ENCODE assay signal across 11 cellular contexts in the genomic region with DNA sequence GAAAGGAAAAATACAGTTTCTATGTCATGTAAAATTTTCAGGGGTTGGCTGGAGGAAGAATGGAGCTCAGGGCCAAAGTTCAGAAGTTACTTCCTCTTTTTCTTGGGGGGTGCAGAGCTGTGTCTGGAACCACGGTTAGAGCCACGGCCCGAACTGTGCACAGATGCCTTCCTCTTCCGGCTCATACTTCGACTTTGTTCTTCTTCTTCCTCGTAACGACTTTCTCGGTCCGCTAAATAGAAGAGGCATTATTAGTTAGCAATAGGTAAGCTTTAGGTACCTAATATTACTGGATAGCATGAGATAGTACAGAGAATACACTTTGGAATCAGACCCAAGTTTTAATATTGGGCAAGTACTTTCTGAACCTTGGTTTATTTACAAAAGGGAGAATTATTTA. TPM values are rescaled to one million over a fixed set of nuclear protein-coding genes. Genes with fewer than 3 reads are reported as not detected.
DNase-seq lines count a peak whose midpoint lies in the region; ATAC-seq and TF ChIP-seq lines count a peak whose summit lies in the region.
"Had no signal": no experiment of that assay in that cellular context is flagged by ENCODE, and none has a peak within 500 bp of the region (broad histone marks: within the 10 kb centered on the region; RNA-seq: fewer than 3 reads in every experiment).

No MANE protein-coding gene starts in this region.

- in situ Hi-C loops in brain microvascular endothelial cell (cut with HindIII; ENCODE audit: low pct_ligation_motif_present, low sequenced_read_pairs), result no loop called here

- H3K27me3 ChIP-seq in brain microvascular endothelial cell (replicated peaks), result no peaks in the 10 kb centered on the region

- no peak overlapping the region for H3K4me3 Mint-ChIP-seq in T-helper 1 cell treated with Interleukin-12 subunit alpha and Interleukin-12 subunit beta and Interleukin-4 antibody, amounts not matched to agents 30 μg/mL and 1 μg/mL, for 36 hours
- peak overlapping the region in 7 of 8 donors; percentile 30 to 84 (median 65) for H3K4me3 Mint-ChIP-seq in naive B cell

- no peak for TF ChIP-seq CTCF in brain microvascular endothelial cell (IDR thresholded peaks at IDR 0.05; ENCODE audit: low read depth, low read length, missing control alignments)

- peaks cover 62% of the 10 kb centered on the region for H3K36me3 ChIP-seq in brain microvascular endothelial cell (replicated peaks)

- DNase-seq in T-helper 1 cell (no peak), SKM-1 (lab: John Stamatoyannopoulos, UW; ENCODE audit: unreplicated experiment) (peak; percentile 1), naive B cell (peak; percentile 66), cerebellar cortex (ENCODE audit: low spot score) (no peak), cerebellar nuclear complex (lab: John Stamatoyannopoulos, UW) (no peak), brain microvascular endothelial cell (no peak)
- DNase-seq: 8988T; central memory CD4-positive, alpha-beta T cell had no signal

- H3K4me1 Mint-ChIP-seq in T-helper 1 cell treated with Interleukin-12 subunit alpha and Interleukin-12 subunit beta and Interleukin-4 antibody, amounts not matched to agents 30 μg/mL and 1 μg/mL, for 36 hours (ENCODE audit: low read depth), result peaks cover 5% of the 10 kb centered on the region
- peaks cover 11 to 20% (median 16%) of the 10 kb centered on the region in 3 donors for H3K4me1 Mint-ChIP-seq in naive B cell

- no peaks in the 10 kb centered on the region for H3K9me3 Mint-ChIP-seq in T-helper 1 cell treated with Interleukin-12 subunit alpha and Interleukin-12 subunit beta and Interleukin-4 antibody, amounts not matched to agents 30 μg/mL and 1 μg/mL, for 36 hours
- H3K9me3 Mint-ChIP-seq in naive B cell, result peaks cover 0 to 10% (median 8%) of the 10 kb centered on the region in 7 donors

- H3K4me3 ChIP-seq in brain microvascular endothelial cell (ENCODE audit: low read depth, low read length), result no peak overlapping the region
- H3K4me3 ChIP-seq: SK-N-MC had no signal

- no peaks in the 10 kb centered on the region for H3K27me3 Mint-ChIP-seq in T-helper 1 cell treated with Interleukin-12 subunit alpha and Interleukin-12 subunit beta and Interleukin-4 antibody, amounts not matched to agents 30 μg/mL and 1 μg/mL, for 36 hours (ENCODE audit: low read depth)
- H3K27me3 Mint-ChIP-seq in naive B cell, result no peaks in the 10 kb centered on the region

- no peak overlapping the region for H3K27ac ChIP-seq in brain microvascular endothelial cell
- H3K27ac ChIP-seq: SK-N-MC had no signal

- H3K36me3 Mint-ChIP-seq in T-helper 1 cell treated with Interleukin-12 subunit alpha and Interleukin-12 subunit beta and Interleukin-4 antibody, amounts not matched to agents 30 μg/mL and 1 μg/mL, for 36 hours (ENCODE audit: low read depth), result peaks cover 50% of the 10 kb centered on the region
- peaks cover 46 to 49% of the 10 kb centered on the region in 2 donors for H3K36me3 Mint-ChIP-seq in naive B cell

- peak overlapping the region; percentile 39 for H3K27ac Mint-ChIP-seq in T-helper 1 cell treated with Interleukin-12 subunit alpha and Interleukin-12 subunit beta and Interleukin-4 antibody, amounts not matched to agents 30 μg/mL and 1 μg/mL, for 36 hours
- peak overlapping the region; percentile 83 to 97 (median 94) for H3K27ac Mint-ChIP-seq in naive B cell

- ATAC-seq in HG02885 (IDR thresholded peaks at IDR 0.05; ENCODE audit: poor library complexity, unreplicated experiment), result peak; percentile 69
- peak; percentile 100 for ATAC-seq in naive B cell (ENCODE audit: low read depth in 2 of 2)

RNA-seq across cellular contexts. Expression of gene SUPT16H, which starts 31.2 kb away (rescaled TPM):
- polyA plus RNA-seq in naive B cell (ENCODE audit: low read depth in 6 of 6), result 10 to 100 TPM; 72.4 to 94.8 (median 77.8) TPM

Comparison
In these comparisons a context has a peak if more than half of its experiments do, and no peak if none do; other contexts are left out.
1. DNase-seq: peak in SKM-1 (single experiment) and naive B cell (single experiment); none in T-helper 1 cell (0 of 5), cerebellar cortex (single experiment), cerebellar nuclear complex (0 of 2) and brain microvascular endothelial cell (single experiment).